Comparison of ENCODE assay signal across 18 cellular contexts in genomic region chr1:111469539-111469938, GRCh38. TPM values are rescaled to one million over a fixed set of nuclear protein-coding genes. Genes with fewer than 3 reads are reported as not detected.
DNase-seq lines count a peak whose midpoint lies in the region; ATAC-seq lines count a peak whose summit lies in the region.
"Had no signal": no experiment of that assay in that cellular context is flagged by ENCODE, and none has a peak within 500 bp of the region (broad histone marks: within the 10 kb centered on the region; RNA-seq: fewer than 3 reads in every experiment).

No MANE protein-coding gene starts in this region.

- peaks cover 22% of the 10 kb centered on the region for H3K4me1 Mint-ChIP-seq in activated CD4-positive, alpha-beta T cell treated with anti-CD3 and anti-CD28 coated beads, Interleukin-2, amount 10 ng/mL, durations not matched to agents 7 days and 5 days
- peaks cover 15 to 23% (median 18%) of the 10 kb centered on the region in 4 donors for H3K4me1 Mint-ChIP-seq in CD4-positive, alpha-beta memory T cell
- peaks cover 2 to 25% (median 13%) of the 10 kb centered on the region in 7 donors for H3K4me1 Mint-ChIP-seq in naive thymus-derived CD4-positive, alpha-beta T cell
- H3K4me1 Mint-ChIP-seq: GM23338 had no signal

- intact Hi-C loops in CD4-positive, alpha-beta memory T cell (cut with micrococcal nuclease) = no loop called here
- intact Hi-C loops in naive thymus-derived CD4-positive, alpha-beta T cell (cut with micrococcal nuclease) = no loop called here

- peak; percentile 5 for DNase-seq in activated CD4-positive, alpha-beta T cell treated with anti-CD3 and anti-CD28 coated beads, Interleukin-2, amount 10 ng/mL, durations not matched to agents 7 days and 5 days
- DNase-seq in activated CD4-positive, alpha-beta T cell treated with anti-CD3 and anti-CD28 coated beads, Interleukin-2, amount 50 U/mL, for 4 hours = no peak
- no peak for DNase-seq in CD4-positive, alpha-beta memory T cell
- DNase-seq in naive thymus-derived CD4-positive, alpha-beta T cell = no peak
- DNase-seq in HEK293T (ENCODE audit: extremely low spot score) (no peak), SJCRH30 (no peak), GDM1 (lab: John Stamatoyannopoulos, UW) (no peak)
- DNase-seq: 8988T; C1 segment of cervical spinal cord; CD4-positive, alpha-beta T cell; DMS79 treated with DMSO at 0.1 percent for 48 hours; HCEC 1CT; HFFc6 had no signal

- H3K4me3 ChIP-seq in CD4-positive, alpha-beta memory T cell (ENCODE audit: low read length in 2 of 2) = no peak overlapping the region
- H3K4me3 ChIP-seq in naive thymus-derived CD4-positive, alpha-beta T cell (ENCODE audit: low read length) = no peak overlapping the region
- H3K4me3 ChIP-seq in SJCRH30 = no peak overlapping the region
- H3K4me3 ChIP-seq: GM12878, GM23338 had no signal

- H3K36me3 Mint-ChIP-seq in activated CD4-positive, alpha-beta T cell treated with anti-CD3 and anti-CD28 coated beads, Interleukin-2, amount 10 ng/mL, durations not matched to agents 7 days and 5 days (ENCODE audit: low read depth) = peaks cover 20% of the 10 kb centered on the region
- H3K36me3 Mint-ChIP-seq in CD4-positive, alpha-beta memory T cell = peaks cover 12 to 15% of the 10 kb centered on the region in 2 donors
- peaks cover 0 to 23% (median 10%) of the 10 kb centered on the region in 5 donors for H3K36me3 Mint-ChIP-seq in naive thymus-derived CD4-positive, alpha-beta T cell

- no peaks in the 10 kb centered on the region for H3K36me3 ChIP-seq in CD4-positive, alpha-beta memory T cell (ENCODE audit: insufficient read depth, low read length)
- peaks cover 0 to 13% (median 0%) of the 10 kb centered on the region in 3 experiments for H3K36me3 ChIP-seq in naive thymus-derived CD4-positive, alpha-beta T cell (ENCODE audit: control insufficient read depth in 2 of 3, insufficient read depth in 3 of 3, low read length in 3 of 3)
- peaks cover 6% of the 10 kb centered on the region; the same call in 1 of the 2 replicates for H3K36me3 ChIP-seq in SJCRH30

- no peaks in the 10 kb centered on the region for H3K9me3 Mint-ChIP-seq in activated CD4-positive, alpha-beta T cell treated with anti-CD3 and anti-CD28 coated beads, Interleukin-2, amount 10 ng/mL, durations not matched to agents 7 days and 5 days
- H3K9me3 Mint-ChIP-seq in CD4-positive, alpha-beta memory T cell = peaks cover 0 to 2% (median 0%) of the 10 kb centered on the region in 8 donors
- H3K9me3 Mint-ChIP-seq in naive thymus-derived CD4-positive, alpha-beta T cell = no peaks in the 10 kb centered on the region
- H3K9me3 Mint-ChIP-seq: CD4-positive, alpha-beta T cell; GM23338; HFFc6 had no signal

- H3K27ac Mint-ChIP-seq in activated CD4-positive, alpha-beta T cell treated with anti-CD3 and anti-CD28 coated beads, Interleukin-2, amount 10 ng/mL, durations not matched to agents 7 days and 5 days = no peak overlapping the region
- no peak overlapping the region for H3K27ac Mint-ChIP-seq in CD4-positive, alpha-beta memory T cell
- H3K27ac Mint-ChIP-seq in naive thymus-derived CD4-positive, alpha-beta T cell = no peak overlapping the region
- H3K27ac Mint-ChIP-seq: CD4-positive, alpha-beta T cell; GM23338; HFFc6 had no signal

- POLR2A ChIA-PET in activated CD4-positive, alpha-beta T cell treated with anti-CD3 and anti-CD28 coated beads, Interleukin-2, amount 10 ng/mL, durations not matched to agents 7 days and 5 days (lab: Charles Lee) = no interaction called here
- POLR2A ChIA-PET in CD4-positive, alpha-beta memory T cell (lab: Charles Lee; ENCODE audit: partially characterized antibody) = interaction anchor here (1.4 to 1.6 kb wide), 2 partner anchors 22 to 38 kb away, joined by 6 to 8 read pairs; partner anchors contain the start of genes ATP5PB and WDR77
- POLR2A ChIA-PET in naive thymus-derived CD4-positive, alpha-beta T cell (lab: Charles Lee) = interaction anchor here (0.7 to 2.3 kb wide), 5 partner anchors 9 to 123 kb away, joined by 3 to 13 read pairs (median 3); partner anchors contain the start of genes ATP5PB and WDR77
- POLR2A ChIA-PET in HEK293T (lab: Yijun Ruan, JAX) = no interaction called here

- no peaks in the 10 kb centered on the region for H3K27me3 ChIP-seq in CD4-positive, alpha-beta memory T cell (ENCODE audit: insufficient read depth, low read length)
- no peaks in the 10 kb centered on the region for H3K27me3 ChIP-seq in naive thymus-derived CD4-positive, alpha-beta T cell (ENCODE audit: control insufficient read depth in 2 of 2, insufficient read depth in 2 of 2, low read length in 2 of 2)
- H3K27me3 ChIP-seq in SJCRH30 = no peaks in the 10 kb centered on the region

- no peak overlapping the region for H3K4me3 Mint-ChIP-seq in activated CD4-positive, alpha-beta T cell treated with anti-CD3 and anti-CD28 coated beads, Interleukin-2, amount 10 ng/mL, durations not matched to agents 7 days and 5 days
- H3K4me3 Mint-ChIP-seq in CD4-positive, alpha-beta memory T cell = no peak overlapping the region
- H3K4me3 Mint-ChIP-seq in naive thymus-derived CD4-positive, alpha-beta T cell = no peak overlapping the region
- H3K4me3 Mint-ChIP-seq: CD4-positive, alpha-beta T cell; GM23338; HFFc6 had no signal

- H3K27me3 Mint-ChIP-seq in activated CD4-positive, alpha-beta T cell treated with anti-CD3 and anti-CD28 coated beads, Interleukin-2, amount 10 ng/mL, durations not matched to agents 7 days and 5 days = no peaks in the 10 kb centered on the region
- H3K27me3 Mint-ChIP-seq in CD4-positive, alpha-beta memory T cell = no peaks in the 10 kb centered on the region
- H3K27me3 Mint-ChIP-seq in naive thymus-derived CD4-positive, alpha-beta T cell = no peaks in the 10 kb centered on the region
- H3K27me3 Mint-ChIP-seq: CD4-positive, alpha-beta T cell had no signal

- H3K4me1 ChIP-seq in CD4-positive, alpha-beta memory T cell (ENCODE audit: insufficient read depth, low read length) = peaks cover 65% of the 10 kb centered on the region
- H3K4me1 ChIP-seq in naive thymus-derived CD4-positive, alpha-beta T cell (ENCODE audit: control insufficient read depth in 2 of 2, insufficient read depth in 2 of 2, low read length in 2 of 2) = peaks cover 37 to 40% of the 10 kb centered on the region in 2 donors
- no peaks in the 10 kb centered on the region for H3K4me1 ChIP-seq in SJCRH30

- CTCF ChIA-PET in activated CD4-positive, alpha-beta T cell treated with anti-CD3 and anti-CD28 coated beads, Interleukin-2, amount 10 ng/mL, durations not matched to agents 7 days and 5 days (lab: Charles Lee) = interaction anchor here (1.6 to 1.8 kb wide), 2 partner anchors 9 to 21 kb away, joined by 5 to 6 read pairs; partner anchors contain the start of gene WDR77
- CTCF ChIA-PET in CD4-positive, alpha-beta memory T cell (lab: Charles Lee; ENCODE audit: partially characterized antibody) = interaction anchor here (0.9 to 1.6 kb wide), 9 partner anchors 10 to 253 kb away, joined by 3 to 5 read pairs (median 4); partner anchors contain the start of gene WDR77
- CTCF ChIA-PET in naive thymus-derived CD4-positive, alpha-beta T cell (lab: Charles Lee) = no interaction called here
- CTCF ChIA-PET in HEK293T (lab: Yijun Ruan, JAX) = no interaction called here

- no peaks in the 10 kb centered on the region for H3K9me3 ChIP-seq in CD4-positive, alpha-beta memory T cell (ENCODE audit: control insufficient read depth in 1 of 2, low read length in 2 of 2)
- no peaks in the 10 kb centered on the region for H3K9me3 ChIP-seq in naive thymus-derived CD4-positive, alpha-beta T cell (ENCODE audit: control insufficient read depth in 2 of 3, low read length in 3 of 3)
- no peaks in the 10 kb centered on the region for H3K9me3 ChIP-seq in SJCRH30 (replicated peaks)

- H3K27ac ChIP-seq in CD4-positive, alpha-beta memory T cell (ENCODE audit: low read depth, low read length) = peak overlapping the region; percentile 68
- H3K27ac ChIP-seq in naive thymus-derived CD4-positive, alpha-beta T cell (ENCODE audit: low read depth, low read length) = peak overlapping the region; percentile 68
- no peak overlapping the region for H3K27ac ChIP-seq in SJCRH30

- ATAC-seq in naive thymus-derived CD4-positive, alpha-beta T cell = no peak
- ATAC-seq: GM12878, GM23338 had no signal

RNA-seq across cellular contexts. Expression of gene C1orf162, which starts 4.2 kb away (rescaled TPM):
- 10 to 100 TPM; 34.5 to 49.8 TPM for total RNA-seq in activated CD4-positive, alpha-beta T cell treated with anti-CD3 and anti-CD28 coated beads, Interleukin-2, amount 10 ng/mL, durations not matched to agents 7 days and 5 days
- total RNA-seq in CD4-positive, alpha-beta memory T cell = 10 to 100 TPM; 74.9 to 75.9 TPM
- polyA plus RNA-seq in CD4-positive, alpha-beta memory T cell = 100 to 1,000 TPM; 139 to 274 TPM
- 100 to 1,000 TPM in 2 of 5 experiments, 10 to 100 TPM in 3; 15.3 to 117 (median 95.2) TPM for total RNA-seq in naive thymus-derived CD4-positive, alpha-beta T cell
- polyA plus RNA-seq in naive thymus-derived CD4-positive, alpha-beta T cell = 100 to 1,000 TPM; 330 to 407 TPM
- 0.13 and 0.24 TPM in 2 replicates for total RNA-seq in SJCRH30 (2014; rRNA removed; shearing (Covaris generic))

RNA-seq across cellular contexts. Expression of gene ATP5PB, which starts 20.3 kb away (rescaled TPM):
- 100 to 1,000 TPM; 321 to 348 TPM for total RNA-seq in activated CD4-positive, alpha-beta T cell treated with anti-CD3 and anti-CD28 coated beads, Interleukin-2, amount 10 ng/mL, durations not matched to agents 7 days and 5 days
- total RNA-seq in CD4-positive, alpha-beta memory T cell = 100 to 1,000 TPM; 103 to 112 TPM
- 100 to 1,000 TPM; 487 to 655 TPM for polyA plus RNA-seq in CD4-positive, alpha-beta memory T cell
- 100 to 1,000 TPM in 2 of 5 experiments, 10 to 100 TPM in 3; 64.9 to 298 (median 98.7) TPM for total RNA-seq in naive thymus-derived CD4-positive, alpha-beta T cell
- polyA plus RNA-seq in naive thymus-derived CD4-positive, alpha-beta T cell = 100 to 1,000 TPM; 280 to 437 TPM
- 527 and 545 TPM in 2 replicates for total RNA-seq in SJCRH30 (2014; rRNA removed; shearing (Covaris generic))

RNA-seq across cellular contexts. Expression of gene WDR77, which starts 20.5 kb away (rescaled TPM):
- 10 to 100 TPM; 46.1 to 48.6 TPM for total RNA-seq in activated CD4-positive, alpha-beta T cell treated with anti-CD3 and anti-CD28 coated beads, Interleukin-2, amount 10 ng/mL, durations not matched to agents 7 days and 5 days
- 10 to 100 TPM; 26.3 to 30.3 TPM for total RNA-seq in CD4-positive, alpha-beta memory T cell
- 10 to 100 TPM; 38.5 to 52.6 TPM for polyA plus RNA-seq in CD4-positive, alpha-beta memory T cell
- total RNA-seq in naive thymus-derived CD4-positive, alpha-beta T cell = 10 to 100 TPM; 20.7 to 39.9 (median 29.5) TPM
- polyA plus RNA-seq in naive thymus-derived CD4-positive, alpha-beta T cell = 10 to 100 TPM; 42.4 to 44.7 TPM
- total RNA-seq in SJCRH30 (2014; rRNA removed; shearing (Covaris generic)) = 79.8 and 80.9 TPM in 2 replicates

RNA-seq across cellular contexts. Expression of gene ADORA3, which starts 33.9 kb away (rescaled TPM):
- under 1 TPM; 0.15 TPM for total RNA-seq in activated CD4-positive, alpha-beta T cell treated with anti-CD3 and anti-CD28 coated beads, Interleukin-2, amount 10 ng/mL, durations not matched to agents 7 days and 5 days
- under 1 TPM; 0.41 to 0.42 TPM for total RNA-seq in CD4-positive, alpha-beta memory T cell
- polyA plus RNA-seq in CD4-positive, alpha-beta memory T cell = under 1 TPM in 1 of 2 donors, not detected in 1; 0.46 TPM
- total RNA-seq in naive thymus-derived CD4-positive, alpha-beta T cell = 1 to 10 TPM in 2 of 5 experiments, under 1 TPM in 1, not detected in 2; 0.66 to 1.6 (median 1.0) TPM
- polyA plus RNA-seq in naive thymus-derived CD4-positive, alpha-beta T cell = not detected
- 0.10 TPM in 1 of 2 replicates, not detected in the other for total RNA-seq in SJCRH30 (2014; rRNA removed; shearing (Covaris generic))
- total RNA-seq: A673; CD4-positive, alpha-beta T cell; GM23338; HFFc6; HT1080 had no signal
- polyA plus RNA-seq: AG04450, GM23338 had no signal

RNA-seq across cellular contexts. Expression of gene TMIGD3, which starts 33.9 kb away (rescaled TPM):
- not detected for total RNA-seq in activated CD4-positive, alpha-beta T cell treated with anti-CD3 and anti-CD28 coated beads, Interleukin-2, amount 10 ng/mL, durations not matched to agents 7 days and 5 days
- total RNA-seq in CD4-positive, alpha-beta memory T cell = not detected
- not detected for polyA plus RNA-seq in CD4-positive, alpha-beta memory T cell
- total RNA-seq in naive thymus-derived CD4-positive, alpha-beta T cell = under 1 TPM in 1 of 5 experiments, not detected in 4; 0.41 TPM
- not detected for polyA plus RNA-seq in naive thymus-derived CD4-positive, alpha-beta T cell
- not detected in 2 replicates for total RNA-seq in SJCRH30 (2014; rRNA removed; shearing (Covaris generic))
- total RNA-seq: A673; CD4-positive, alpha-beta T cell; GM23338; HFFc6; HT1080 had no signal
- polyA plus RNA-seq: AG04450, GM12878, GM23338 had no signal

Comparison
In these comparisons a context has a peak if more than half of its experiments do, and no peak if none do; other contexts are left out.
1. RNA of gene C1orf162, which starts 4.2 kb away (total RNA-seq): 15.3 to 117 TPM in naive thymus-derived CD4-positive, alpha-beta T cell, 74.9 to 75.9 TPM in CD4-positive, alpha-beta memory T cell and 34.5 to 49.8 TPM in activated CD4-positive, alpha-beta T cell treated with anti-CD3 and anti-CD28 coated beads, Interleukin-2, amount 10 ng/mL, durations not matched to agents 7 days and 5 days; 0.13 to 0.24 TPM in SJCRH30; every median in the first group is over 10 times any median in the second.
2. CTCF ChIA-PET loops: an anchor here in activated CD4-positive, alpha-beta T cell treated with anti-CD3 and anti-CD28 coated beads, Interleukin-2, amount 10 ng/mL, durations not matched to agents 7 days and 5 days (1.6 to 1.8 kb wide) and CD4-positive, alpha-beta memory T cell (0.9 to 1.6 kb wide); none called in naive thymus-derived CD4-positive, alpha-beta T cell and HEK293T.
3. POLR2A ChIA-PET loops: an anchor here in CD4-positive, alpha-beta memory T cell (1.4 to 1.6 kb wide) and naive thymus-derived CD4-positive, alpha-beta T cell (0.7 to 2.3 kb wide); none called in activated CD4-positive, alpha-beta T cell treated with anti-CD3 and anti-CD28 coated beads, Interleukin-2, amount 10 ng/mL, durations not matched to agents 7 days and 5 days and HEK293T.